32 cellular contexts compared by ENCODE assay signal in genomic region chrX:39823424-39823823, GRCh38.
"Had no signal": no experiment of that assay in that cellular context is flagged by ENCODE, and none has a peak within 500 bp of the region (broad histone marks: within the 10 kb centered on the region; RNA-seq: fewer than 3 reads in every experiment).

No MANE protein-coding gene starts in this region.

- H3K4me2 ChIP-seq: KMS-11 had no signal

- H3K9ac ChIP-seq: KMS-11 had no signal

- H3K36me3 Mint-ChIP-seq: activated naive CD4-positive, alpha-beta T cell treated with anti-CD3 and anti-CD28 coated beads, Interleukin-2, amount 10 ng/mL, durations not matched to agents 7 days and 5 days; brain; T-cell had no signal

- ATAC-seq: activated CD8-positive, alpha-beta memory T cell treated with anti-CD3 and anti-CD28 coated beads, Interleukin-2, amount 10 ng/mL, durations not matched to agents 7 days and 5 days; Panc1; T-cell; T-helper 17 cell had no signal

- H3K4me3 ChIP-seq: SJCRH30, SK-N-MC had no signal

- H3K27ac Mint-ChIP-seq: activated B cell treated with CpG ODN at 0.5 μM for 24 hours; activated CD4-positive, alpha-beta memory T cell treated with anti-CD3 and anti-CD28 coated beads, Interleukin-2, amount 10 ng/mL, durations not matched to agents 7 days and 5 days; activated CD8-positive, alpha-beta memory T cell treated with anti-CD3 and anti-CD28 coated beads, Interleukin-2, amount 10 ng/mL, durations not matched to agents 7 days and 5 days; activated naive CD4-positive, alpha-beta T cell treated with anti-CD3 and anti-CD28 coated beads, Interleukin-2, amount 10 ng/mL, durations not matched to agents 7 days and 5 days; T-cell; T-helper 17 cell had no signal

- H3K36me3 ChIP-seq: SJCRH30 had no signal

- H3K27ac ChIP-seq: KMS-11, SJCRH30, SK-N-MC, VCaP had no signal

- H3K27me3 ChIP-seq: SJCRH30 had no signal

- H3K9me3 ChIP-seq: SJCRH30 had no signal

- H3K9me3 Mint-ChIP-seq: activated B cell treated with CpG ODN at 0.5 μM for 24 hours; activated CD4-positive, alpha-beta memory T cell treated with anti-CD3 and anti-CD28 coated beads, Interleukin-2, amount 10 ng/mL, durations not matched to agents 7 days and 5 days; activated naive CD4-positive, alpha-beta T cell treated with anti-CD3 and anti-CD28 coated beads, Interleukin-2, amount 10 ng/mL, durations not matched to agents 7 days and 5 days had no signal

- H3K4me1 Mint-ChIP-seq: activated CD4-positive, alpha-beta memory T cell treated with anti-CD3 and anti-CD28 coated beads, Interleukin-2, amount 10 ng/mL, durations not matched to agents 7 days and 5 days had no signal

- H3K4me1 ChIP-seq: SJCRH30 had no signal

- H3K4me3 Mint-ChIP-seq: activated B cell treated with CpG ODN at 0.5 μM for 24 hours; activated CD4-positive, alpha-beta memory T cell treated with anti-CD3 and anti-CD28 coated beads, Interleukin-2, amount 10 ng/mL, durations not matched to agents 7 days and 5 days; activated CD8-positive, alpha-beta memory T cell treated with anti-CD3 and anti-CD28 coated beads, Interleukin-2, amount 10 ng/mL, durations not matched to agents 7 days and 5 days; activated naive CD4-positive, alpha-beta T cell treated with anti-CD3 and anti-CD28 coated beads, Interleukin-2, amount 10 ng/mL, durations not matched to agents 7 days and 5 days had no signal

- DNase-seq: activated B cell treated with CpG ODN at 0.5 μM for 24 hours; activated CD4-positive, alpha-beta memory T cell treated with anti-CD3 and anti-CD28 coated beads, Interleukin-2, amount 10 ng/mL, durations not matched to agents 7 days and 5 days; activated CD4-positive, alpha-beta T cell treated with anti-CD3 and anti-CD28 coated beads for 1 hour; activated CD4-positive, alpha-beta T cell treated with anti-CD3 and anti-CD28 coated beads for 48 hours; activated CD8-positive, alpha-beta memory T cell treated with anti-CD3 and anti-CD28 coated beads for 24 hours; activated CD8-positive, alpha-beta memory T cell treated with anti-CD3 and anti-CD28 coated beads, Interleukin-2, amount 10 ng/mL, durations not matched to agents 7 days and 5 days; activated CD8-positive, alpha-beta memory T cell treated with anti-CD3 and anti-CD28 coated beads, Interleukin-2, amount 50 U/mL, for 48 hours; activated effector memory CD4-positive, alpha-beta T cell treated with Interleukin-2 at 50 U/mL for 16 hours; activated naive CD4-positive, alpha-beta T cell treated with anti-CD3 and anti-CD28 coated beads, Interleukin-2, amount 10 ng/mL, durations not matched to agents 7 days and 5 days; activated T-cell treated with anti-CD3 and anti-CD28 coated beads, Interleukin-2, amount 50 U/mL, for 48 hours; anterior cingulate cortex; caudate nucleus; MM.1S; MV-4-11; NCI-H1092; NCI-H1436 treated with DMSO at 0.1 percent for 48 hours; NCI-H187; NCI-H2029 treated with DMSO at 0.1 percent for 48 hours; NCI-H2107; NCI-H2171; NCI-H510A treated with DMSO at 0.1 percent for 48 hours; NCI-H526 treated with DMSO at 0.1 percent for 48 hours; SHP77; T-cell; T-helper 17 cell had no signal

- FAIRE-seq: bronchial epithelial cell had no signal

- H3K27me3 Mint-ChIP-seq: T-helper 17 cell had no signal
